ENCODE assay signal across 1 cellular context in the genomic region with DNA sequence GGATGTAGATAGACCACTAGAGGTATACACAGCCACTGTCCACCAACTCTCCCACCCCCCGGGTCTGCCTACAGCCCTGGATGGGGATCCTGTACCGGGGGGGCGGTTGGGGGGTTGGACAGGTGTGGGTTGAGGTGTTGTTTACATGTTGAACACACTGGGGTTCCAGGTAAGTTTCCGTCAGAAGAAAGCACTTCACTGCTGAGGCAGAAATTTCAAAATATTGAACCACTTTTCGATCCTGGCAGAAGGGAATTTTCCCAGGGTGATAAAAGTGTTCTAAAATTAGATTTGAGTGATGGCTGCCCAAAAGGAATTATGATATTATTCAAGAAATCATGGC.
TF ChIP-seq lines count a peak whose summit lies in the region.

No MANE protein-coding gene starts in this region.

TF ChIP-seq in HCT116, 20 proteins besides CTCF, POLR2A, EP300 and RAD21 (continued from another document):
- TF ChIP-seq, protein P1, sequence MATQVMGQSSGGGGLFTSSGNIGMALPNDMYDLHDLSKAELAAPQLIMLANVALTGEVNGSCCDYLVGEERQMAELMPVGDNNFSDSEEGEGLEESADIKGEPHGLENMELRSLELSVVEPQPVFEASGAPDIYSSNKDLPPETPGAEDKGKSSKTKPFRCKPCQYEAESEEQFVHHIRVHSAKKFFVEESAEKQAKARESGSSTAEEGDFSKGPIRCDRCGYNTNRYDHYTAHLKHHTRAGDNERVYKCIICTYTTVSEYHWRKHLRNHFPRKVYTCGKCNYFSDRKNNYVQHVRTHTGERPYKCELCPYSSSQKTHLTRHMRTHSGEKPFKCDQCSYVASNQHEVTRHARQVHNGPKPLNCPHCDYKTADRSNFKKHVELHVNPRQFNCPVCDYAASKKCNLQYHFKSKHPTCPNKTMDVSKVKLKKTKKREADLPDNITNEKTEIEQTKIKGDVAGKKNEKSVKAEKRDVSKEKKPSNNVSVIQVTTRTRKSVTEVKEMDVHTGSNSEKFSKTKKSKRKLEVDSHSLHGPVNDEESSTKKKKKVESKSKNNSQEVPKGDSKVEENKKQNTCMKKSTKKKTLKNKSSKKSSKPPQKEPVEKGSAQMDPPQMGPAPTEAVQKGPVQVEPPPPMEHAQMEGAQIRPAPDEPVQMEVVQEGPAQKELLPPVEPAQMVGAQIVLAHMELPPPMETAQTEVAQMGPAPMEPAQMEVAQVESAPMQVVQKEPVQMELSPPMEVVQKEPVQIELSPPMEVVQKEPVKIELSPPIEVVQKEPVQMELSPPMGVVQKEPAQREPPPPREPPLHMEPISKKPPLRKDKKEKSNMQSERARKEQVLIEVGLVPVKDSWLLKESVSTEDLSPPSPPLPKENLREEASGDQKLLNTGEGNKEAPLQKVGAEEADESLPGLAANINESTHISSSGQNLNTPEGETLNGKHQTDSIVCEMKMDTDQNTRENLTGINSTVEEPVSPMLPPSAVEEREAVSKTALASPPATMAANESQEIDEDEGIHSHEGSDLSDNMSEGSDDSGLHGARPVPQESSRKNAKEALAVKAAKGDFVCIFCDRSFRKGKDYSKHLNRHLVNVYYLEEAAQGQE (IDR thresholded peaks at IDR 0.05; ENCODE audit: low read depth) = no peak
- TF ChIP-seq ELF1 (IDR thresholded peaks at IDR 0.05; ENCODE audit: borderline replicate concordance, low read depth) (no peak), SRF (IDR thresholded peaks at IDR 0.05; ENCODE audit: low read depth) (no peak), CBX3 (IDR thresholded peaks at IDR 0.05; ENCODE audit: low read depth) (no peak), FOSL1 (IDR thresholded peaks at IDR 0.05; ENCODE audit: low read depth) (no peak), EZH2 (IDR thresholded peaks at IDR 0.05) (no peak), MAX (IDR thresholded peaks at IDR 0.05) (no peak), SP1 (IDR thresholded peaks at IDR 0.05; ENCODE audit: low read depth) (no peak), EGR1 (IDR thresholded peaks at IDR 0.05; ENCODE audit: low read depth) (no peak), EZH2phosphoT487 (IDR thresholded peaks at IDR 0.05; ENCODE audit: borderline replicate concordance) (no peak)
- TF ChIP-seq, protein P2, sequence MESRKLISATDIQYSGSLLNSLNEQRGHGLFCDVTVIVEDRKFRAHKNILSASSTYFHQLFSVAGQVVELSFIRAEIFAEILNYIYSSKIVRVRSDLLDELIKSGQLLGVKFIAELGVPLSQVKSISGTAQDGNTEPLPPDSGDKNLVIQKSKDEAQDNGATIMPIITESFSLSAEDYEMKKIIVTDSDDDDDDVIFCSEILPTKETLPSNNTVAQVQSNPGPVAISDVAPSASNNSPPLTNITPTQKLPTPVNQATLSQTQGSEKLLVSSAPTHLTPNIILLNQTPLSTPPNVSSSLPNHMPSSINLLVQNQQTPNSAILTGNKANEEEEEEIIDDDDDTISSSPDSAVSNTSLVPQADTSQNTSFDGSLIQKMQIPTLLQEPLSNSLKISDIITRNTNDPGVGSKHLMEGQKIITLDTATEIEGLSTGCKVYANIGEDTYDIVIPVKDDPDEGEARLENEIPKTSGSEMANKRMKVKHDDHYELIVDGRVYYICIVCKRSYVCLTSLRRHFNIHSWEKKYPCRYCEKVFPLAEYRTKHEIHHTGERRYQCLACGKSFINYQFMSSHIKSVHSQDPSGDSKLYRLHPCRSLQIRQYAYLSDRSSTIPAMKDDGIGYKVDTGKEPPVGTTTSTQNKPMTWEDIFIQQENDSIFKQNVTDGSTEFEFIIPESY (IDR thresholded peaks at IDR 0.05; ENCODE audit: extremely low read depth, insufficient replicate concordance, low read length) = no peak
